Comparison of ENCODE assay signal across 17 cellular contexts in genomic region chr3:146975476-146975875, GRCh38.
DNase-seq lines count a peak whose midpoint lies in the region; ATAC-seq, FAIRE-seq and TF ChIP-seq lines count a peak whose summit lies in the region.
"Had no signal": no experiment of that assay in that cellular context is flagged by ENCODE, and none has a peak within 500 bp of the region (broad histone marks: within the 10 kb centered on the region; RNA-seq: fewer than 3 reads in every experiment).

No MANE protein-coding gene starts in this region.

- H3K27ac ChIP-seq in endothelial cell of umbilical vein (ENCODE audit: insufficient read depth, low read depth, low read length) = no peak overlapping the region
- H3K27ac ChIP-seq: BLaER1 treated with 17β-estradiol and CSF1 and Interleukin-3, amounts not matched to agents 10 nM and 100 nM; HL-60 had no signal

- no peak overlapping the region for H3K4me2 ChIP-seq in endothelial cell of umbilical vein (ENCODE audit: insufficient read depth, low read length)
- H3K4me2 ChIP-seq: BLaER1 treated with 17β-estradiol and CSF1 and Interleukin-3, amounts not matched to agents 10 nM and 100 nM had no signal

- CTCF ChIA-PET in endothelial cell of umbilical vein (lab: Charles Lee) = no interaction called here

- H3K9me3 ChIP-seq in endothelial cell of umbilical vein (replicated peaks; ENCODE audit: control insufficient read depth, insufficient read depth, low read length) = no peaks in the 10 kb centered on the region
- H3K9me3 ChIP-seq: BLaER1 treated with 17β-estradiol and CSF1 and Interleukin-3, amounts not matched to agents 10 nM and 100 nM had no signal

- intact Hi-C loops in endothelial cell of umbilical vein (cut with micrococcal nuclease) = no loop called here

- no TSS peak for BruUV-seq in endothelial cell of umbilical vein (replicated peaks; lab: Mats Ljungman, UMichigan)

- no peak for FAIRE-seq in endothelial cell of umbilical vein (lab: Jason Lieb, UNC)
- FAIRE-seq: GM12892 had no signal

- no peak overlapping the region for H3K9ac ChIP-seq in endothelial cell of umbilical vein (replicated peaks; ENCODE audit: extremely low read depth, insufficient read depth, low read length)
- H3K9ac ChIP-seq: BLaER1 treated with 17β-estradiol and CSF1 and Interleukin-3, amounts not matched to agents 10 nM and 100 nM had no signal

- no peak overlapping the region for H3K4me3 ChIP-seq in endothelial cell of umbilical vein (replicated peaks in 1 of 3; ENCODE audit: insufficient read depth in 1 of 3, low read depth in 1 of 3, low read length in 3 of 3)
- H3K4me3 ChIP-seq: BLaER1 treated with 17β-estradiol and CSF1 and Interleukin-3, amounts not matched to agents 10 nM and 100 nM had no signal

- DNase-seq in NCI-H146 (lab: John Stamatoyannopoulos, UW) (peak; percentile 27), NCI-H146 treated with DMSO at 0.1 percent for 48 hours (lab: John Stamatoyannopoulos, UW; ENCODE audit: unreplicated experiment) (no peak), cerebellar cortex (ENCODE audit: low spot score) (peak; percentile 95), endothelial cell of umbilical vein (ENCODE audit: low read depth, low spot score) (peak; percentile 79), kidney glomerular epithelial cell (lab: John Stamatoyannopoulos, UW) (no peak)
- DNase-seq: ACHN; CD4-positive, CD25-positive, alpha-beta regulatory T cell; DMS79 treated with DMSO at 0.1 percent for 48 hours; EL; GDM1; GOT3; H9 had no signal

- no peak overlapping the region for H2AFZ ChIP-seq in endothelial cell of umbilical vein (ENCODE audit: low read depth, low read length)

- no peaks in the 10 kb centered on the region for H3K4me1 ChIP-seq in endothelial cell of umbilical vein (ENCODE audit: control insufficient read depth, extremely low read depth, insufficient read depth, low read length)
- H3K4me1 ChIP-seq: BLaER1 treated with 17β-estradiol and CSF1 and Interleukin-3, amounts not matched to agents 10 nM and 100 nM had no signal

- no peaks in the 10 kb centered on the region for H3K9me1 ChIP-seq in endothelial cell of umbilical vein (replicated peaks; ENCODE audit: control insufficient read depth, extremely low read depth, insufficient read depth, low read length)

- H3K79me2 ChIP-seq in endothelial cell of umbilical vein (ENCODE audit: control insufficient read depth, insufficient read depth, low read length) = no peaks in the 10 kb centered on the region

- no peaks in the 10 kb centered on the region for H3K36me3 ChIP-seq in endothelial cell of umbilical vein (ENCODE audit: control insufficient read depth in 2 of 2, extremely low read depth in 1 of 2, insufficient read depth in 2 of 2, low read length in 2 of 2)
- H3K36me3 ChIP-seq: BLaER1 treated with 17β-estradiol and CSF1 and Interleukin-3, amounts not matched to agents 10 nM and 100 nM had no signal

- POLR2A ChIA-PET in endothelial cell of umbilical vein (lab: Charles Lee) = no interaction called here

- no peak for ATAC-seq in HG03159 (IDR thresholded peaks at IDR 0.05; ENCODE audit: unreplicated experiment)
- ATAC-seq in GM19452 (IDR thresholded peaks at IDR 0.05; ENCODE audit: unreplicated experiment) = no peak

- TF ChIP-seq CTCF in endothelial cell of umbilical vein (IDR thresholded peaks at IDR 0.05; ENCODE audit: extremely low read depth in 1 of 2, insufficient read depth in 1 of 2, low read depth in 1 of 2, low read length in 2 of 2) = no peak

- no peak for TF ChIP-seq POLR2A in endothelial cell of umbilical vein (IDR thresholded peaks at IDR 0.05; ENCODE audit: low read depth, low read length)

- H3K27me3 ChIP-seq in endothelial cell of umbilical vein (ENCODE audit: control insufficient read depth in 2 of 2, insufficient read depth in 2 of 2, low read length in 2 of 2) = no peaks in the 10 kb centered on the region
- H3K27me3 ChIP-seq: BLaER1 treated with 17β-estradiol and CSF1 and Interleukin-3, amounts not matched to agents 10 nM and 100 nM had no signal

- dilution Hi-C loops in endothelial cell of umbilical vein (cut with MboI; ENCODE audit: extremely low pct_ligation_motif_present, low sequenced_read_pairs) = no loop called here

- H4K20me1 ChIP-seq in endothelial cell of umbilical vein (replicated peaks; ENCODE audit: control insufficient read depth, extremely low read depth, insufficient read depth, low read length) = no peaks in the 10 kb centered on the region
- H4K20me1 ChIP-seq: BLaER1 treated with 17β-estradiol and CSF1 and Interleukin-3, amounts not matched to agents 10 nM and 100 nM had no signal

TF ChIP-seq in endothelial cell of umbilical vein, 7 proteins besides CTCF, POLR2A, EP300 and RAD21:
- TF ChIP-seq MYC (IDR thresholded peaks at IDR 0.05; ENCODE audit: low read depth, low read length) (no peak), POLR2AphosphoS5 (IDR thresholded peaks at IDR 0.05; ENCODE audit: insufficient read depth, low read depth, low read length) (no peak), JUN (IDR thresholded peaks at IDR 0.05; ENCODE audit: borderline replicate concordance, insufficient read depth, insufficient read length, low read depth) (no peak), GATA2 (IDR thresholded peaks at IDR 0.05; ENCODE audit: insufficient read depth, insufficient read length, low read depth, low read length) (no peak), EZH2 (IDR thresholded peaks at IDR 0.05; ENCODE audit: borderline replicate concordance, low read depth, low read length, severe bottlenecking) (no peak)

Comparison
In these comparisons a context has a peak if more than half of its experiments do, and no peak if none do; other contexts are left out.
1. DNase-seq: peak in NCI-H146 (single experiment), cerebellar cortex (single experiment) and endothelial cell of umbilical vein (single experiment); none in NCI-H146 treated with DMSO at 0.1 percent for 48 hours (single experiment) and kidney glomerular epithelial cell (single experiment).